In the genomic region with DNA sequence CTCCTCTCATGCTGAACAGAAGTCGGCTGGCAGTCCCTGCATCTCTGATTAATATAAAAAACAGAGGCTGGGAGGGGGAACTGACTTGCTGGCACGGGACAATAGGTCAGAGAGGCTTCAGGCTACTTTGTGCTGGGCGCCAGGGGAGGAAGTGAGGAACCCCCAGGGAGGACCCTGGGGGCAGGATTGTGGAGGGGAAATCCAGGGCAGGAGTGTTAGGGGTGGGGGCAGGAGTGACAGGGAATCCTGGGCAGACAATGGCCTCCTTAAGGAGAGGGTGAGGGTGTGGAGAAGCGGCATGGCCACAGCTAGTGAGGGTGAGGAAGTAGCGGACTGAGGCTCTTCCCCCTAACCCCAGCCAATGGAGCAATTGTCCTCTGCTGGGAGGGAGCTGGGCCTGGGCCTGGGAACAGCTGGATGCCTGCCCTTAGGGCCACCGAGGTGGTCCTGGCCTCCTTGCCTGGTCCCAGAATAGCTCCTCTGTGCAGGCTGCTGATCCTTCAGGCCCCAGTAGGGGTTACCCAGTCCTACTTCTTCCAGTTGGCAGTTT, we compare ENCODE assay signal across 13 cellular contexts. TPM values are rescaled to one million over a fixed set of nuclear protein-coding genes. Genes with fewer than 3 reads are reported as not detected.
DNase-seq lines count a peak whose midpoint lies in the region; ATAC-seq and TF ChIP-seq lines count a peak whose summit lies in the region.
"Had no signal": no experiment of that assay in that cellular context is flagged by ENCODE, and none has a peak within 500 bp of the region (broad histone marks: within the 10 kb centered on the region; RNA-seq: fewer than 3 reads in every experiment).

No MANE protein-coding gene starts in this region.

- no peak for DNase-seq in CD4-positive, alpha-beta memory T cell
- peak; percentile 34 for DNase-seq in NCI-H345 (lab: John Stamatoyannopoulos, UW)
- DNase-seq in central memory CD8-positive, alpha-beta T cell (ENCODE audit: low spot score in 2 of 2) = no peak
- DNase-seq in naive thymus-derived CD8-positive, alpha-beta T cell = peak in 1 of 10 donors; percentile 48
- DNase-seq in stimulated activated CD4-positive, alpha-beta T cell treated with anti-CD3 and anti-CD28 coated beads, Interleukin-15, amount 100 ng/mL, for 24 hours = no peak
- DNase-seq in smooth muscle cell (lab: John Stamatoyannopoulos, UW; ENCODE audit: unreplicated experiment) = no peak
- DNase-seq: activated CD4-positive, alpha-beta T cell treated with anti-CD3 and anti-CD28 coated beads for 4 hours; Calu3; naive B cell; NCI-H2081; RPMI8226 had no signal

- no peaks in the 10 kb centered on the region for H3F3A ChIP-seq in smooth muscle cell (ENCODE audit: low read depth)

- WGBS in smooth muscle cell (ENCODE audit: low lambda C conversion rate) = 79% methylated on average over 6 of the region's 6 CpGs

- POLR2A ChIA-PET in CD4-positive, alpha-beta memory T cell (lab: Charles Lee; ENCODE audit: partially characterized antibody) = interaction anchor here (0.6 to 1.5 kb wide), 3 partner anchors 10 to 88 kb away, joined by 3 to 5 read pairs (median 4); a partner anchor contains a TSS
- POLR2A ChIA-PET in naive thymus-derived CD8-positive, alpha-beta T cell (lab: Charles Lee) = interaction anchor here (0.8 to 4.5 kb wide), 15 partner anchors 7 to 94 kb away, joined by 3 to 52 read pairs (median 15); a partner anchor contains a TSS

- no peak overlapping the region for H2AFZ ChIP-seq in smooth muscle cell (ENCODE audit: low read depth)

- H3K4me1 Mint-ChIP-seq in CD4-positive, alpha-beta memory T cell = peaks cover 13 to 28% (median 21%) of the 10 kb centered on the region in 4 donors
- peaks cover 8% of the 10 kb centered on the region for H3K4me1 Mint-ChIP-seq in central memory CD8-positive, alpha-beta T cell
- peaks cover 33 to 60% (median 45%) of the 10 kb centered on the region in 4 donors for H3K4me1 Mint-ChIP-seq in naive thymus-derived CD8-positive, alpha-beta T cell
- H3K4me1 Mint-ChIP-seq: naive B cell had no signal

- peak overlapping the region in 1 of 8 donors; percentile 10 for H3K4me3 Mint-ChIP-seq in CD4-positive, alpha-beta memory T cell
- no peak overlapping the region for H3K4me3 Mint-ChIP-seq in central memory CD8-positive, alpha-beta T cell
- peak overlapping the region; percentile 6 to 86 (median 69) for H3K4me3 Mint-ChIP-seq in naive thymus-derived CD8-positive, alpha-beta T cell
- H3K4me3 Mint-ChIP-seq: naive B cell had no signal

- no peak overlapping the region for H3K27ac ChIP-seq in CD4-positive, alpha-beta memory T cell (ENCODE audit: low read depth, low read length)
- H3K27ac ChIP-seq in smooth muscle cell (ENCODE audit: low read depth) = no peak overlapping the region

- H3K4me2 ChIP-seq in smooth muscle cell = no peak overlapping the region

- H3K36me3 ChIP-seq in CD4-positive, alpha-beta memory T cell (ENCODE audit: insufficient read depth, low read length) = no peaks in the 10 kb centered on the region
- no peaks in the 10 kb centered on the region for H3K36me3 ChIP-seq in smooth muscle cell (ENCODE audit: low read depth)

- no peaks in the 10 kb centered on the region for H3K36me3 Mint-ChIP-seq in CD4-positive, alpha-beta memory T cell
- no peaks in the 10 kb centered on the region for H3K36me3 Mint-ChIP-seq in central memory CD8-positive, alpha-beta T cell (ENCODE audit: insufficient read depth)
- H3K36me3 Mint-ChIP-seq in naive thymus-derived CD8-positive, alpha-beta T cell = no peaks in the 10 kb centered on the region
- H3K36me3 Mint-ChIP-seq: naive B cell had no signal

- intact Hi-C loops in CD4-positive, alpha-beta memory T cell (cut with micrococcal nuclease) = no loop called here

- peak overlapping the region in 6 of 7 donors; percentile 25 to 90 (median 60) for H3K27ac Mint-ChIP-seq in CD4-positive, alpha-beta memory T cell
- peak overlapping the region; percentile 49 for H3K27ac Mint-ChIP-seq in central memory CD8-positive, alpha-beta T cell (ENCODE audit: low read depth)
- peak overlapping the region; percentile 86 to 99 (median 96) for H3K27ac Mint-ChIP-seq in naive thymus-derived CD8-positive, alpha-beta T cell
- H3K27ac Mint-ChIP-seq: naive B cell had no signal

- H3K9me3 Mint-ChIP-seq in CD4-positive, alpha-beta memory T cell = no peaks in the 10 kb centered on the region
- H3K9me3 Mint-ChIP-seq in central memory CD8-positive, alpha-beta T cell = no peaks in the 10 kb centered on the region
- H3K9me3 Mint-ChIP-seq in naive thymus-derived CD8-positive, alpha-beta T cell = no peaks in the 10 kb centered on the region
- H3K9me3 Mint-ChIP-seq: naive B cell had no signal

- H3K27me3 ChIP-seq in CD4-positive, alpha-beta memory T cell (ENCODE audit: insufficient read depth, low read length) = no peaks in the 10 kb centered on the region
- peaks cover 1% of the 10 kb centered on the region for H3K27me3 ChIP-seq in smooth muscle cell (ENCODE audit: low read depth)

- no peak overlapping the region for H3K9ac ChIP-seq in smooth muscle cell (ENCODE audit: low read depth)

- H4K20me1 ChIP-seq in smooth muscle cell (ENCODE audit: low read depth) = no peaks in the 10 kb centered on the region

- no peak for TF ChIP-seq CTCF in smooth muscle cell (IDR thresholded peaks at IDR 0.05; ENCODE audit: borderline replicate concordance, insufficient read depth, poor library complexity, severe bottlenecking)

- no peaks in the 10 kb centered on the region for H3K9me3 ChIP-seq in CD4-positive, alpha-beta memory T cell (ENCODE audit: control insufficient read depth in 1 of 2, low read length in 2 of 2)
- H3K9me3 ChIP-seq in smooth muscle cell (replicated peaks; ENCODE audit: low read depth) = no peaks in the 10 kb centered on the region

- no peak overlapping the region for H3K4me3 ChIP-seq in CD4-positive, alpha-beta memory T cell (ENCODE audit: low read length in 2 of 2)
- H3K4me3 ChIP-seq in smooth muscle cell = no peak overlapping the region

- CTCF ChIA-PET in CD4-positive, alpha-beta memory T cell (lab: Charles Lee; ENCODE audit: partially characterized antibody) = interaction anchor here (1.0 to 5.0 kb wide), 5 partner anchors 9 to 88 kb away, joined by 3 to 43 read pairs (median 3); no protein-coding TSS in a partner anchor

- H3K4me1 ChIP-seq in CD4-positive, alpha-beta memory T cell (ENCODE audit: insufficient read depth, low read length) = peaks cover 30% of the 10 kb centered on the region
- H3K4me1 ChIP-seq in smooth muscle cell (ENCODE audit: low read depth) = peaks cover 8% of the 10 kb centered on the region

- no peak for ATAC-seq in central memory CD8-positive, alpha-beta T cell (replicated peaks; ENCODE audit: extremely low read depth, poor library complexity, severe bottlenecking)
- ATAC-seq in naive thymus-derived CD8-positive, alpha-beta T cell = no peak
- no peak for ATAC-seq in HG02885 (IDR thresholded peaks at IDR 0.05; ENCODE audit: poor library complexity, unreplicated experiment)
- ATAC-seq in HG03097 (IDR thresholded peaks at IDR 0.05; ENCODE audit: low FRiP score, unreplicated experiment) = no peak

- H3K27me3 Mint-ChIP-seq in CD4-positive, alpha-beta memory T cell = no peaks in the 10 kb centered on the region
- no peaks in the 10 kb centered on the region for H3K27me3 Mint-ChIP-seq in central memory CD8-positive, alpha-beta T cell
- H3K27me3 Mint-ChIP-seq in naive thymus-derived CD8-positive, alpha-beta T cell = no peaks in the 10 kb centered on the region

- H3K79me2 ChIP-seq in smooth muscle cell (ENCODE audit: low read depth) = no peaks in the 10 kb centered on the region

RNA-seq across cellular contexts. Expression of a gene that starts 9.3 kb away (rescaled TPM):
- not detected for total RNA-seq in CD4-positive, alpha-beta memory T cell
- not detected for polyA plus RNA-seq in CD4-positive, alpha-beta memory T cell
- total RNA-seq in naive thymus-derived CD8-positive, alpha-beta T cell = 10 to 100 TPM; 13.6 to 14.4 TPM
- 10 to 100 TPM; 12.3 to 39.5 (median 20.1) TPM for polyA plus RNA-seq in naive thymus-derived CD8-positive, alpha-beta T cell
- not detected in 2 replicates for total RNA-seq in smooth muscle cell
- 0.11 and 0.12 TPM in 2 replicates for polyA plus RNA-seq in smooth muscle cell

RNA-seq across cellular contexts. Expression of a gene that starts 44.1 kb away (rescaled TPM):
- total RNA-seq in CD4-positive, alpha-beta memory T cell = 10 to 100 TPM; 59.5 to 64.5 TPM
- polyA plus RNA-seq in CD4-positive, alpha-beta memory T cell = 10 to 100 TPM; 26.8 to 28.8 TPM
- total RNA-seq in naive thymus-derived CD8-positive, alpha-beta T cell = 10 to 100 TPM; 60.7 to 64.4 TPM
- 10 to 100 TPM; 29.1 to 37.9 (median 34.1) TPM for polyA plus RNA-seq in naive thymus-derived CD8-positive, alpha-beta T cell
- total RNA-seq in smooth muscle cell = 7.0 and 9.7 TPM in 2 replicates
- 11.4 and 14.0 TPM in 2 replicates for polyA plus RNA-seq in smooth muscle cell

Comparison
In these comparisons a context has a peak if more than half of its experiments do, and no peak if none do; other contexts are left out.
1. RNA of a gene that starts 9.3 kb away (total RNA-seq): 13.6 to 14.4 TPM in naive thymus-derived CD8-positive, alpha-beta T cell; not detected in CD4-positive, alpha-beta memory T cell and not detected in smooth muscle cell; every median in the first group is over 10 times any median in the second.
2. Peak in every context shown above with its lines, with median percentiles within 50 percentile points of each other: H3K27ac Mint-ChIP-seq.